Comparison of ENCODE assay signal across 12 cellular contexts in the genomic region with DNA sequence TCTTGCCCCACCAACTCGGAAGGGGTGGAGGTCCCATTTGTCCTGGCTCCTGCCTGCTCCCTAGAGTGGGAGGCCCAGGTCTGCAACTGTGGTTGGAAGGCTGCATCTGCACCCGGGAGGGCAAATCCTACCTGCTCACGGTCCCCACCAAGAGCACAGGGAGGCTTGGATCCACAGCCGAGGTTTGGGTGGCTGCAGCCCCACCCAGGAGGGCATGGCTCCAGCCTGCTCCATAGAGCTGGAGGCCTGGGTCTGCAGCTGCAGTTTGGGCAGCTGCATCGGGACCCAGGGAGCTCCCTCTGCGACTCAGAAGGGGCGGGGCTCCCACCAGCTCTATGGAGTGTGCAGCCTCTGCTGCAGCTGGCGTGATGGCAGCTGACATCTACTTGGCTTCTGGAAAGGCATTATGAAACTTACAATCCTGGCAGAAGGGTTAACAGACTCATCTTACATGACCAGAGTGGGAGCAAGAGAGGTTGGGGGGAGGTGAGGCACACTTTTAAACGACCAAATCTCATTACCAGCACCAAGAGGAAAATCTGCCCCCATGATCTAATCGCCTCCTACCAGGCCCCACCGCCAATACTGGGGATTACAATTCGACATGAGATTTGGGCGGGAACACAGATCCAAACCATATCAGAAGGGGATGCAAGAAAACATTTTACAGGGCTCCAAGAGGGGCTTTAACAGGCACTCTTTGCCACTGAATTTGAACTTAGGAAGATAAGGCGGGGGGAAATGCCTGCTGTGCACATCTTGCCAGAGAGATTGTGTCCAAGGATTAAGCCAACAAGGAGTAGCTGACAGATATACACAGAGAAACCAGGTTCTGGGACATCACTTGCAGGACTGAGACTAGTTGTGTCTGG. TPM values are rescaled to one million over a fixed set of nuclear protein-coding genes. Genes with fewer than 3 reads are reported as not detected.
DNase-seq lines count a peak whose midpoint lies in the region; ATAC-seq and TF ChIP-seq lines count a peak whose summit lies in the region.
"Had no signal": no experiment of that assay in that cellular context is flagged by ENCODE, and none has a peak within 500 bp of the region (broad histone marks: within the 10 kb centered on the region; RNA-seq: fewer than 3 reads in every experiment).

No MANE protein-coding gene starts in this region.

- peak; percentile 83 for DNase-seq in BE2C
- DNase-seq in OCI-M1 (lab: John Stamatoyannopoulos, UW) = peak; percentile 89
- peak in 1 of 3 donors; percentile 31 for DNase-seq in right cardiac atrium
- no peak for DNase-seq in DMS114 treated with DMSO at 0.1 percent for 48 hours (lab: John Stamatoyannopoulos, UW; ENCODE audit: unreplicated experiment)
- DNase-seq in GM19240 (ENCODE audit: insufficient read length, low spot score) = no peak
- DNase-seq in occipital lobe (lab: John Stamatoyannopoulos, UW) = no peak
- DNase-seq: Caco-2, GM23248, left cardiac atrium had no signal

- H3K36me3 ChIP-seq in BE2C = no peaks in the 10 kb centered on the region
- H3K36me3 ChIP-seq: esophagus muscularis mucosa had no signal

- intact Hi-C loops in right cardiac atrium (cut with DNase I) = no loop called here

- WGBS in right cardiac atrium = 61% methylated on average over 14 of the region's 14 CpGs

- peak overlapping the region; percentile 9; the same call in 1 of the 2 replicates for H3K4me3 ChIP-seq in BE2C (ENCODE audit: low read depth, low read length)
- no peak overlapping the region for H3K4me3 ChIP-seq in right cardiac atrium (ENCODE audit: low read length)
- H3K4me3 ChIP-seq: esophagus muscularis mucosa, GM23248 had no signal

- H3K27me3 ChIP-seq in BE2C (no peaks in the 10 kb centered on the region), right cardiac atrium (ENCODE audit: control insufficient read depth, insufficient read depth) (no peaks in the 10 kb centered on the region)

- peaks cover 11% of the 10 kb centered on the region for H3K4me1 ChIP-seq in BE2C
- no peaks in the 10 kb centered on the region for H3K4me1 ChIP-seq in right cardiac atrium (ENCODE audit: control insufficient read depth, insufficient read depth, low read length)
- H3K4me1 ChIP-seq: Caco-2, esophagus muscularis mucosa had no signal

- ATAC-seq in GM19452 (IDR thresholded peaks at IDR 0.05; ENCODE audit: unreplicated experiment) (peak; percentile 26), right cardiac atrium (peak; percentile 22 to 35), GM18511 (IDR thresholded peaks at IDR 0.05; ENCODE audit: unreplicated experiment) (no peak)

- H3K27ac ChIP-seq in right cardiac atrium (ENCODE audit: low read length) = no peak overlapping the region
- H3K27ac ChIP-seq: esophagus muscularis mucosa, GM23248 had no signal

- no peak for TF ChIP-seq CTCF in BE2C (IDR thresholded peaks at IDR 0.05; ENCODE audit: low read depth, low read length)

- H3K9me3 ChIP-seq in BE2C (0 out of 2 replicates have a peak, but pooled peaks cover 4% of the 10 kb centered on the region), right cardiac atrium (ENCODE audit: control insufficient read depth, low read length) (no peaks in the 10 kb centered on the region)
- H3K9me3 ChIP-seq: Caco-2, esophagus muscularis mucosa had no signal

RNA-seq across cellular contexts. Expression of a gene that starts 8.2 kb away (rescaled TPM):
- 79.1 TPM for polyA plus RNA-seq in BE2C (2012; ENCODE audit: insufficient read depth, insufficient read length, low read depth)
- total RNA-seq in right cardiac atrium (10 to 100 TPM; 29.5 to 50.9 (median 44.4) TPM), occipital lobe (21.7 TPM)
- 57.4 TPM for polyA plus RNA-seq in right cardiac atrium

RNA-seq across cellular contexts. Expression of a gene that starts 20.9 kb away (rescaled TPM):
- 48.0 TPM for polyA plus RNA-seq in BE2C (2012; ENCODE audit: insufficient read depth, insufficient read length, low read depth)
- total RNA-seq in right cardiac atrium (10 to 100 TPM; 53.3 to 66.3 (median 60.6) TPM), occipital lobe (40.4 TPM)
- polyA plus RNA-seq in right cardiac atrium = 78.6 TPM

Comparison
In these comparisons a context has a peak if more than half of its experiments do, and no peak if none do; other contexts are left out.
1. DNase-seq: peak in BE2C (single experiment) and OCI-M1 (single experiment); none in DMS114 treated with DMSO at 0.1 percent for 48 hours (single experiment), GM19240 (single experiment) and occipital lobe (single experiment).